11 cellular contexts compared by ENCODE assay signal in genomic region chr12:26768611-26769603, GRCh38.
DNase-seq lines count a peak whose midpoint lies in the region; ATAC-seq and TF ChIP-seq lines count a peak whose summit lies in the region.
"Had no signal": no experiment of that assay in that cellular context is flagged by ENCODE, and none has a peak within 500 bp of the region (broad histone marks: within the 10 kb centered on the region; RNA-seq: fewer than 3 reads in every experiment).

No MANE protein-coding gene starts in this region.

- no peaks in the 10 kb centered on the region for H3K36me3 ChIP-seq in tibial artery

- ATAC-seq in HG02852 (IDR thresholded peaks at IDR 0.05; ENCODE audit: unreplicated experiment), result peak; percentile 41
- ATAC-seq in stimulated activated naive B cell treated with anti-CD40 and anti-IgM and Interleukin-4, amounts not matched to agents 10 μg/mL and 1 μg/mL and 100 μg/mL, for 72 hours (replicated peaks), result peak; percentile 36 to 61

- H3K27ac ChIP-seq in tibial artery, result no peak overlapping the region
- H3K27ac ChIP-seq: parathyroid adenoma had no signal

- no peak overlapping the region for H3K4me3 ChIP-seq in tibial artery

- H3K27me3 ChIP-seq in tibial artery, result no peaks in the 10 kb centered on the region

- H3K9me3 Mint-ChIP-seq in stimulated activated naive B cell treated with anti-CD40 and anti-IgM and Interleukin-4, amounts not matched to agents 10 μg/mL and 1 μg/mL and 100 μg/mL, for 72 hours, result peaks cover 2% of the 10 kb centered on the region in 2 donors

- intact Hi-C loops in tibial artery (cut with DNase I; ENCODE audit: low total_unique reads), result no loop called here

- no peak for TF ChIP-seq CTCF in tibial artery (IDR thresholded peaks at IDR 0.05)

- peak in 2 of 3 experiments; percentile 38 to 47 for DNase-seq in NCI-H1417 (lab: John Stamatoyannopoulos, UW)
- no peak for DNase-seq in NCI-H1417 treated with DMSO at 0.1 percent for 48 hours (lab: John Stamatoyannopoulos, UW)
- DNase-seq in NCI-H526 (lab: John Stamatoyannopoulos, UW), result peak; percentile 70 to 72
- no peak for DNase-seq in stimulated activated naive B cell treated with anti-CD40 and anti-IgM and Interleukin-4, amounts not matched to agents 10 μg/mL and 1 μg/mL and 100 μg/mL, for 72 hours
- no peak for DNase-seq in tibial artery
- no peak for DNase-seq in retina
- no peak for DNase-seq in stimulated activated CD4-positive, alpha-beta T cell treated with anti-CD3 and anti-CD28 coated beads, Interleukin-2, amount 100 ng/mL, for 24 hours
- DNase-seq: foreskin fibroblast had no signal

- peaks cover 23 to 30% of the 10 kb centered on the region in 2 donors for H3K4me1 Mint-ChIP-seq in stimulated activated naive B cell treated with anti-CD40 and anti-IgM and Interleukin-4, amounts not matched to agents 10 μg/mL and 1 μg/mL and 100 μg/mL, for 72 hours

- no peaks in the 10 kb centered on the region for H3K27me3 Mint-ChIP-seq in stimulated activated naive B cell treated with anti-CD40 and anti-IgM and Interleukin-4, amounts not matched to agents 10 μg/mL and 1 μg/mL and 100 μg/mL, for 72 hours
- H3K27me3 Mint-ChIP-seq: activated naive CD8-positive, alpha-beta T cell had no signal

- no peak overlapping the region for H3K4me3 Mint-ChIP-seq in stimulated activated naive B cell treated with anti-CD40 and anti-IgM and Interleukin-4, amounts not matched to agents 10 μg/mL and 1 μg/mL and 100 μg/mL, for 72 hours
- H3K4me3 Mint-ChIP-seq: activated naive CD8-positive, alpha-beta T cell had no signal

- H3K36me3 Mint-ChIP-seq in stimulated activated naive B cell treated with anti-CD40 and anti-IgM and Interleukin-4, amounts not matched to agents 10 μg/mL and 1 μg/mL and 100 μg/mL, for 72 hours, result peaks cover 28 to 31% of the 10 kb centered on the region in 2 donors

- H3K9me3 ChIP-seq in tibial artery, result peaks cover 0 to 3% (median under 1%) of the 10 kb centered on the region in 3 donors

- H3K27ac Mint-ChIP-seq in stimulated activated naive B cell treated with anti-CD40 and anti-IgM and Interleukin-4, amounts not matched to agents 10 μg/mL and 1 μg/mL and 100 μg/mL, for 72 hours, result no peak overlapping the region
- H3K27ac Mint-ChIP-seq: activated naive CD8-positive, alpha-beta T cell had no signal

- peaks cover 0 to 10% (median 4%) of the 10 kb centered on the region in 4 donors for H3K4me1 ChIP-seq in tibial artery
- H3K4me1 ChIP-seq: parathyroid adenoma had no signal

Comparison
In these comparisons a context has a peak if more than half of its experiments do, and no peak if none do; other contexts are left out.
1. DNase-seq: peak in NCI-H1417 (2 of 3) and NCI-H526 (2 of 2); none in NCI-H1417 treated with DMSO at 0.1 percent for 48 hours (single experiment), stimulated activated naive B cell treated with anti-CD40 and anti-IgM and Interleukin-4, amounts not matched to agents 10 μg/mL and 1 μg/mL and 100 μg/mL, for 72 hours (single experiment), tibial artery (0 of 2), retina (single experiment) and stimulated activated CD4-positive, alpha-beta T cell treated with anti-CD3 and anti-CD28 coated beads, Interleukin-2, amount 100 ng/mL, for 24 hours (0 of 2).